1 cellular context compared by ENCODE assay signal in genomic region chr18:59873616-59874015, GRCh38.
TF ChIP-seq lines count a peak whose summit lies in the region.

No MANE protein-coding gene starts in this region.

TF ChIP-seq in A549, 52 proteins besides CTCF, POLR2A, EP300 and RAD21:
- TF ChIP-seq, protein P1, sequence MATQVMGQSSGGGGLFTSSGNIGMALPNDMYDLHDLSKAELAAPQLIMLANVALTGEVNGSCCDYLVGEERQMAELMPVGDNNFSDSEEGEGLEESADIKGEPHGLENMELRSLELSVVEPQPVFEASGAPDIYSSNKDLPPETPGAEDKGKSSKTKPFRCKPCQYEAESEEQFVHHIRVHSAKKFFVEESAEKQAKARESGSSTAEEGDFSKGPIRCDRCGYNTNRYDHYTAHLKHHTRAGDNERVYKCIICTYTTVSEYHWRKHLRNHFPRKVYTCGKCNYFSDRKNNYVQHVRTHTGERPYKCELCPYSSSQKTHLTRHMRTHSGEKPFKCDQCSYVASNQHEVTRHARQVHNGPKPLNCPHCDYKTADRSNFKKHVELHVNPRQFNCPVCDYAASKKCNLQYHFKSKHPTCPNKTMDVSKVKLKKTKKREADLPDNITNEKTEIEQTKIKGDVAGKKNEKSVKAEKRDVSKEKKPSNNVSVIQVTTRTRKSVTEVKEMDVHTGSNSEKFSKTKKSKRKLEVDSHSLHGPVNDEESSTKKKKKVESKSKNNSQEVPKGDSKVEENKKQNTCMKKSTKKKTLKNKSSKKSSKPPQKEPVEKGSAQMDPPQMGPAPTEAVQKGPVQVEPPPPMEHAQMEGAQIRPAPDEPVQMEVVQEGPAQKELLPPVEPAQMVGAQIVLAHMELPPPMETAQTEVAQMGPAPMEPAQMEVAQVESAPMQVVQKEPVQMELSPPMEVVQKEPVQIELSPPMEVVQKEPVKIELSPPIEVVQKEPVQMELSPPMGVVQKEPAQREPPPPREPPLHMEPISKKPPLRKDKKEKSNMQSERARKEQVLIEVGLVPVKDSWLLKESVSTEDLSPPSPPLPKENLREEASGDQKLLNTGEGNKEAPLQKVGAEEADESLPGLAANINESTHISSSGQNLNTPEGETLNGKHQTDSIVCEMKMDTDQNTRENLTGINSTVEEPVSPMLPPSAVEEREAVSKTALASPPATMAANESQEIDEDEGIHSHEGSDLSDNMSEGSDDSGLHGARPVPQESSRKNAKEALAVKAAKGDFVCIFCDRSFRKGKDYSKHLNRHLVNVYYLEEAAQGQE (IDR thresholded peaks at IDR 0.05), result no peak
- TF ChIP-seq ZC3H11A (IDR thresholded peaks at IDR 0.05), result no peak
- TF ChIP-seq, protein P2, sequence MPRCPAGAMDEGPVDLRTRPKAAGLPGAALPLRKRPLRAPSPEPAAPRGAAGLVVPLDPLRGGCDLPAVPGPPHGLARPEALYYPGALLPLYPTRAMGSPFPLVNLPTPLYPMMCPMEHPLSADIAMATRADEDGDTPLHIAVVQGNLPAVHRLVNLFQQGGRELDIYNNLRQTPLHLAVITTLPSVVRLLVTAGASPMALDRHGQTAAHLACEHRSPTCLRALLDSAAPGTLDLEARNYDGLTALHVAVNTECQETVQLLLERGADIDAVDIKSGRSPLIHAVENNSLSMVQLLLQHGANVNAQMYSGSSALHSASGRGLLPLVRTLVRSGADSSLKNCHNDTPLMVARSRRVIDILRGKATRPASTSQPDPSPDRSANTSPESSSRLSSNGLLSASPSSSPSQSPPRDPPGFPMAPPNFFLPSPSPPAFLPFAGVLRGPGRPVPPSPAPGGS (IDR thresholded peaks at IDR 0.05), result no peak
- TF ChIP-seq MYC (IDR thresholded peaks at IDR 0.05; ENCODE audit: borderline replicate concordance, low read length), result no peak
- TF ChIP-seq MAFK (IDR thresholded peaks at IDR 0.05; ENCODE audit: partially characterized antibody), result no peak
- no peak for TF ChIP-seq JUN (IDR thresholded peaks at IDR 0.05)
- TF ChIP-seq CEBPB (IDR thresholded peaks at IDR 0.05), result no peak
- no peak for TF ChIP-seq CHD4 (IDR thresholded peaks at IDR 0.05; ENCODE audit: borderline replicate concordance)
- TF ChIP-seq ZSCAN20 (CRISPR knock-in tag; IDR thresholded peaks at IDR 0.05), result no peak
- TF ChIP-seq GATA3 (IDR thresholded peaks at IDR 0.05; ENCODE audit: borderline replicate concordance), result no peak
- TF ChIP-seq RCOR1 (IDR thresholded peaks at IDR 0.05; ENCODE audit: low read depth, low read length), result no peak
- TF ChIP-seq ESRRA (IDR thresholded peaks at IDR 0.05; ENCODE audit: borderline replicate concordance, low read length), result no peak
- TF ChIP-seq USF2 (IDR thresholded peaks at IDR 0.05), result no peak
